ENCODE assay signal across 1 cellular context in the genomic region with DNA sequence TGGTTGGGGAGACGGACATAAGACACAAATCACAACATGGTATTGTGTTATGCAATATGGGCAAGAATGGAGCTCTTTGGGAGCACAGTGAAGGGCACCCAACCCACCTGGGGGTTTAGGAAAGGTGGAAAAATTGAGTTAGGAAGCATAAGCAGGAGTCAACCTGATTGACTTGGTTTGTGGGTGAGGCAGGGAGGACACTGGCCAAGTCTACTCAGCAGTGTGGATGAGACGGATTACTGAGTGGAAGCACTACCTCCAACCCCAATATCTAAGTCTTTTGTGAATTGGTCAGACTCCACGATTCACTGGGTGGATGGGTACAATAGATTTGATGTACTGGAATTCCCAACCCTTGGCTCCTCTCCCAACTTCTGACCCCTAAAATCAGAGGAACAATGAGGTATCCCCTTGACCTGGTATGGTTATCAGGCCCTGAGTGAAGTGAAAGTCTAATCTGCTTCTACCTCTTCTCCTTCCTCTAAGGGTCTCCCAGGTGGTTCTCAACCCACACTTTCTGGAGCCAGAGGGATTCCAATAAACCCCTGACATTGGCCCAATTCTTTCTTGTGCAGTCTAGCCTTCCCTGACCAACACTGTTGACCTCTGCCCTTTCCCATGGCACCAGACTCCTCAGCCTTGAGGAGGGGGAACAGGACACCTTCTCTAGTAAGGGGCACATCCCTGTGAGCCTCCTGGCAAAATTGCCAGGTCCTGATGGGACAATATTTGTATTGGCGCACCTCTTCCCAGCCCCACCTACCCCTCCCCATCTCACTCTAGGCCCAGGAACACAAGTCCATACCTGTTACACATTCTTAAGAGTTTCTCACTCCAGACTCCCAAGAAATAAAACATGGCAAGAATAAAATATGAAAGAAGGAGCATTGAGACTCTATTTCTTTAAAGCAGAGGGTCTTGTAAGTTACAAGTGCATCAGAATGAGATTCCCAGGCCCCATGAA.
TF ChIP-seq lines count a peak whose summit lies in the region.

No MANE protein-coding gene starts in this region.

TF ChIP-seq in HCT116, 20 proteins besides CTCF, POLR2A, EP300 and RAD21:
- TF ChIP-seq ELF1 (IDR thresholded peaks at IDR 0.05; ENCODE audit: borderline replicate concordance, low read depth) (no peak), YY1 (IDR thresholded peaks at IDR 0.05; ENCODE audit: extremely low read depth, insufficient replicate concordance, low read depth, low read length) (no peak)
